ENCODE assay signal across 8 cellular contexts in genomic region chr11:128687321-128687720, GRCh38. TPM values are rescaled to one million over a fixed set of nuclear protein-coding genes. Genes with fewer than 3 reads are reported as not detected.
DNase-seq lines count a peak whose midpoint lies in the region; TF ChIP-seq lines count a peak whose summit lies in the region.

No MANE protein-coding gene starts in this region.

- TF ChIP-seq CTCF in AG10803 (conservative IDR thresholded peaks at IDR 0.05; ENCODE audit: low read length) (no peak), cardiac fibroblast (IDR thresholded peaks at IDR 0.05; ENCODE audit: low read depth, low read length) (no peak), mesothelial cell of epicardium (IDR thresholded peaks at IDR 0.05; ENCODE audit: unreplicated experiment) (no peak)

- no peaks in the 10 kb centered on the region for H3K9me3 Mint-ChIP-seq in mesothelial cell of epicardium

- no peak overlapping the region for H3K27ac Mint-ChIP-seq in mesothelial cell of epicardium

- H3K4me3 ChIP-seq in AG10803 (ENCODE audit: low read length) (peak overlapping the region; percentile 49), cardiac fibroblast (replicated peaks in 1 of 2; ENCODE audit: low read depth in 2 of 2, low read length in 2 of 2) (peak overlapping the region; percentile 43 to 54)

- peak overlapping the region; percentile 63 for H3K4me3 Mint-ChIP-seq in mesothelial cell of epicardium

- H3K4me1 Mint-ChIP-seq in mesothelial cell of epicardium = peaks cover 45% of the 10 kb centered on the region

- DNase-seq in AG10803 (ENCODE audit: low read depth) (no peak), HCEC 1CT (peak; percentile 30), cardiac fibroblast (ENCODE audit: low read depth in 2 of 2) (peak in 1 of 2 donors; percentile 40), mesothelial cell of epicardium (ENCODE audit: low spot score in 2 of 2, unreplicated experiment in 2 of 2) (no peak), dedifferentiated amniotic fluid mesenchymal stem cell (ENCODE audit: extremely low spot score) (no peak), GF-D8 (lab: John Stamatoyannopoulos, UW) (no peak), mucosa of gallbladder (ENCODE audit: low spot score) (no peak), NCI-H128 (lab: John Stamatoyannopoulos, UW; ENCODE audit: unreplicated experiment) (no peak)

- H3K36me3 Mint-ChIP-seq in mesothelial cell of epicardium = no peaks in the 10 kb centered on the region

- H3K27me3 Mint-ChIP-seq in mesothelial cell of epicardium (ENCODE audit: low read depth) = peaks cover 100% of the 10 kb centered on the region

RNA-seq across cellular contexts. Expression of gene FLI1, which starts 6.6 kb away (rescaled TPM):
- 4.5 to 5.8 TPM (median 5.3 TPM) in 3 replicates for total RNA-seq in mesothelial cell of epicardium
- total RNA-seq in mucosa of gallbladder = 20.7 TPM
